21 cellular contexts compared by ENCODE assay signal in the genomic region with DNA sequence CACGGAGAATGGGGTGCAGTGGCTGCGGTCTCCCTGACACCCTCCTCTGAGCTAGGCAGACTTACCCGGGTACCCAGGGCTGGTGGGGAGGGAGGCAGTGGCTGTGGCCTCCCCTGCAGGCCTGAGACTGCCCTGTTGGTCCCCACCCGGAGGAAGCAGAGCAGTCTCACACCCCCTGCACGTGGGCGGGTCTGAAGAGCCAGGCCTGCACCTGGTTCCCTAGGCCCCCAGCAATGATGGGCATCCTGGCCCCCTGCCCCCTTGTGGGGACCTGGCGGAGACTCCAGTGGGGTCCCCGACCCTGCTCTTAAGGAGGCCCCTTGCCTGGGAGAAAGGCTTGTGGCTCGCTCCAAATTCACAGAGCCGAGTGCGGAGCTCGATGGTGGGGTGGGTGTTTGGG. TPM values are rescaled to one million over a fixed set of nuclear protein-coding genes. Genes with fewer than 3 reads are reported as not detected.
DNase-seq lines count a peak whose midpoint lies in the region; ATAC-seq, FAIRE-seq and TF ChIP-seq lines count a peak whose summit lies in the region.
"Had no signal": no experiment of that assay in that cellular context is flagged by ENCODE, and none has a peak within 500 bp of the region (broad histone marks: within the 10 kb centered on the region; RNA-seq: fewer than 3 reads in every experiment).

No MANE protein-coding gene starts in this region.

- no peaks in the 10 kb centered on the region for H3K9me3 ChIP-seq in heart left ventricle
- H3K9me3 ChIP-seq in HUES6 (ENCODE audit: control insufficient read depth, insufficient read depth, low read depth, low read length) = no peaks in the 10 kb centered on the region
- H3K9me3 ChIP-seq in kidney (ENCODE audit: control insufficient read depth in 1 of 2, low read length in 2 of 2) = no peaks in the 10 kb centered on the region
- H3K9me3 ChIP-seq: BE2C, HAP-1 had no signal

- H3K27ac ChIP-seq in heart left ventricle = no peak overlapping the region
- 0 out of 2 replicates have a peak overlapping the region, but pooled peaks have one; percentile 53 for H3K27ac ChIP-seq in HUES6 (ENCODE audit: low read depth, low read length)
- H3K27ac ChIP-seq in kidney (ENCODE audit: low read depth in 2 of 2, low read length in 2 of 2) = no peak overlapping the region
- H3K27ac ChIP-seq: GM23248 had no signal

- H3K36me3 ChIP-seq in heart left ventricle (peaks cover 0 to 71% (median 22%) of the 10 kb centered on the region in 9 donors), HUES6 (ENCODE audit: control insufficient read depth, insufficient read depth, low read length) (no peaks in the 10 kb centered on the region), kidney (ENCODE audit: control insufficient read depth in 1 of 2, insufficient read depth in 2 of 2, low read length in 2 of 2) (no peaks in the 10 kb centered on the region)
- H3K36me3 ChIP-seq: BE2C, HAP-1 had no signal

- ATAC-seq in Right ventricle myocardium superior (ENCODE audit: poor library complexity) = no peak
- no peak for ATAC-seq in heart left ventricle

- WGBS in heart left ventricle, 4 donors = 81 to 94% (median 90%) methylated on average over 8 to 12 of the region's 12 CpGs
- WGBS in lower leg skin, 2 donors = 89 to 94% methylated on average over 11 of the region's 12 CpGs

- H3K9ac ChIP-seq in HUES6 (ENCODE audit: low read length) = peak overlapping the region; percentile 6
- H3K9ac ChIP-seq in kidney (ENCODE audit: low read length in 2 of 2) = no peak overlapping the region
- H3K9ac ChIP-seq: GM23248 had no signal

- no peaks in the 10 kb centered on the region for H3K27me3 ChIP-seq in heart left ventricle
- H3K27me3 ChIP-seq in HUES6 (ENCODE audit: control insufficient read depth, insufficient read depth, low read length) = no peaks in the 10 kb centered on the region
- H3K27me3 ChIP-seq: BE2C had no signal

- TF ChIP-seq POLR2A in heart left ventricle (IDR thresholded peaks at IDR 0.05) = no peak
- no peak for TF ChIP-seq POLR2A in lower leg skin (IDR thresholded peaks at IDR 0.05)

- no peak for FAIRE-seq in kidney (lab: Jason Lieb, UNC)
- FAIRE-seq: G401.6, GM12891 had no signal

- TF ChIP-seq CTCF in heart left ventricle (IDR thresholded peaks at IDR 0.05) = no peak
- TF ChIP-seq CTCF in kidney (IDR thresholded peaks at IDR 0.05; ENCODE audit: borderline replicate concordance, extremely low read depth, insufficient read depth) = no peak
- TF ChIP-seq CTCF in lower leg skin (IDR thresholded peaks at IDR 0.05) = no peak

- DNase-seq in Right ventricle myocardium superior (peak; percentile 17), heart left ventricle (no peak), kidney (peak; percentile 71), glomerular visceral epithelial cell (ENCODE audit: extremely low spot score) (no peak), lower leg skin (ENCODE audit: low spot score in 2 of 2) (no peak)
- no peak for DNase-seq in effector CD8-positive, alpha-beta T cell (lab: John Stamatoyannopoulos, UW)
- DNase-seq: 8988T; BE2C; C1 segment of cervical spinal cord; CD4-positive, CD25-positive, alpha-beta regulatory T cell; COR-L47; DMS 273 treated with DMSO at 0.1 percent for 48 hours; DMS53; DND-41; EL; GM23248; KBM-7 had no signal

- intact Hi-C loops in Right ventricle myocardium superior (cut with DNase I) (no loop called here), heart left ventricle (cut with DNase I) (loop anchor here in 1 of 10 donors (10.0 kb wide), 1 partner anchor 172 kb away; no protein-coding TSS in a partner anchor), kidney (cut with DNase I) (no loop called here), lower leg skin (cut with DNase I; ENCODE audit: low total_unique reads) (no loop called here)

- H3K4me3 ChIP-seq in heart left ventricle = no peak overlapping the region
- H3K4me3 ChIP-seq in HUES6 (ENCODE audit: low read depth, low read length) = no peak overlapping the region
- no peak overlapping the region for H3K4me3 ChIP-seq in kidney (ENCODE audit: low read length in 2 of 2)
- H3K4me3 ChIP-seq in lower leg skin (ENCODE audit: low read depth, poor library complexity, severe bottlenecking) = no peak overlapping the region
- H3K4me3 ChIP-seq: GM23248, HAP-1 had no signal

- H3K4me1 ChIP-seq in heart left ventricle = peaks cover 0 to 8% (median 0%) of the 10 kb centered on the region in 12 donors
- peaks cover 10% of the 10 kb centered on the region; the same call in 1 of the 2 replicates for H3K4me1 ChIP-seq in HUES6 (ENCODE audit: control insufficient read depth, insufficient read depth, low read length)
- H3K4me1 ChIP-seq in kidney (ENCODE audit: control insufficient read depth in 1 of 2, insufficient read depth in 1 of 2, low read depth in 1 of 2, low read length in 2 of 2) = no peaks in the 10 kb centered on the region
- H3K4me1 ChIP-seq: BE2C, HAP-1 had no signal

RNA-seq across cellular contexts. Expression of a gene that starts 13.8 kb away (rescaled TPM):
- 3.5 TPM for total RNA-seq in Right ventricle myocardium superior
- total RNA-seq in heart left ventricle = 10 to 100 TPM in 1 of 9 donors, 1 to 10 TPM in 8; 1.1 to 34.8 (median 2.1) TPM
- polyA plus RNA-seq in heart left ventricle = 1 to 10 TPM; 2.6 to 3.0 TPM
- 20.9 TPM for total RNA-seq in kidney
- polyA plus RNA-seq in kidney (ENCODE audit: insufficient read depth, low read depth, low replicate concordance) = 2.5 TPM
- total RNA-seq in lower leg skin = 10 to 100 TPM in 1 of 4 donors, 1 to 10 TPM in 3; 2.0 to 11.1 (median 4.5) TPM
- total RNA-seq: GM23248 had no signal
- polyA plus RNA-seq: GM23248 had no signal

Comparison
In these comparisons a context has a peak if more than half of its experiments do, and no peak if none do; other contexts are left out.
1. DNase-seq: peak in Right ventricle myocardium superior (single experiment) and kidney (single experiment); none in heart left ventricle (0 of 5), effector CD8-positive, alpha-beta T cell (single experiment), glomerular visceral epithelial cell (single experiment) and lower leg skin (0 of 2).